2 cellular contexts compared by ENCODE assay signal in genomic region chr9:136392538-136393449, GRCh38.
TF ChIP-seq lines count a peak whose summit lies in the region.

No MANE protein-coding gene starts in this region.

TF ChIP-seq in GM12891, 5 proteins besides CTCF, POLR2A, EP300 and RAD21:
- TF ChIP-seq SPI1 (IDR thresholded peaks at IDR 0.05; ENCODE audit: low read depth, low read length) (no peak), POU2F2 (IDR thresholded peaks at IDR 0.05; ENCODE audit: low read depth, low read length) (no peak), TAF1 (IDR thresholded peaks at IDR 0.05; ENCODE audit: low read depth, low read length) (no peak), PAX5 (IDR thresholded peaks at IDR 0.05; ENCODE audit: insufficient read depth, low read length, severe bottlenecking) (no peak), POLR2AphosphoS5 (IDR thresholded peaks at IDR 0.05; ENCODE audit: low read depth, low read length) (peak; percentile 42)

TF ChIP-seq in GM12878, 131 proteins besides CTCF, POLR2A, EP300 and RAD21:
- TF ChIP-seq MYC (IDR thresholded peaks at IDR 0.05; ENCODE audit: insufficient read depth, insufficient read length, insufficient replicate concordance, low read length, severe bottlenecking) (no peak), YY1 (IDR thresholded peaks at IDR 0.05; ENCODE audit: low read depth, low read length) (no peak)
TF ChIP-seq in GM12878: peak in this region for 0.
